Comparison of ENCODE assay signal across 11 cellular contexts in genomic region chr2:187174582-187174981, GRCh38.
DNase-seq lines count a peak whose midpoint lies in the region; ATAC-seq and TF ChIP-seq lines count a peak whose summit lies in the region.
"Had no signal": no experiment of that assay in that cellular context is flagged by ENCODE, and none has a peak within 500 bp of the region (broad histone marks: within the 10 kb centered on the region; RNA-seq: fewer than 3 reads in every experiment).

No MANE protein-coding gene starts in this region.

- H3K4me2 ChIP-seq in HCT116 (ENCODE audit: low read length) (no peak overlapping the region), hepatocyte (no peak overlapping the region)

- intact Hi-C loops in HCT116 (cut with micrococcal nuclease) (no loop called here), esophagus muscularis mucosa (cut with DNase I) (no loop called here)
- intact Hi-C loops in CD4-positive, alpha-beta memory T cell (cut with micrococcal nuclease) = no loop called here

- H3K79me2 ChIP-seq in HCT116 (ENCODE audit: insufficient read depth, low read length) = no peaks in the 10 kb centered on the region
- H3K79me2 ChIP-seq in hepatocyte = no peaks in the 10 kb centered on the region

- H3K9me3 Mint-ChIP-seq in CD4-positive, alpha-beta memory T cell = peaks cover 0 to 3% (median 0%) of the 10 kb centered on the region in 8 donors

- no peak for TF ChIP-seq EP300 in esophagus muscularis mucosa (IDR thresholded peaks at IDR 0.05)

- H3K9me2 ChIP-seq in HCT116 (ENCODE audit: insufficient read depth) (no peaks in the 10 kb centered on the region), hepatocyte (replicated peaks; ENCODE audit: insufficient read depth) (no peaks in the 10 kb centered on the region)

- H3K9ac ChIP-seq in HCT116 (ENCODE audit: low read length) = no peak overlapping the region

- RAD21 ChIA-PET in HCT116 (lab: Charles Lee; ENCODE audit: low non-redundant PET in 1 of 2, low total read pairs in 2 of 2, uncharacterized antibody in 2 of 2, unreplicated experiment in 2 of 2) = no interaction called here

- TF ChIP-seq CTCF in HCT116 (IDR thresholded peaks at IDR 0.05 in 2 of 3, conservative IDR thresholded peaks at IDR 0.05 in 1 of 3; ENCODE audit: borderline replicate concordance in 1 of 3, insufficient read depth in 1 of 3, low read depth in 2 of 3, low read length in 2 of 3) = peak; percentile 3 to 76 (median 48); a peak in 3 of 6 replicates
- TF ChIP-seq CTCF in VCaP (conservative IDR thresholded peaks at IDR 0.05) = 0 out of 2 replicates have a peak, but pooled peaks have one; percentile 13
- TF ChIP-seq CTCF in hepatocyte (IDR thresholded peaks at IDR 0.05; ENCODE audit: poor library complexity) = peak; percentile 21
- no peak for TF ChIP-seq CTCF in esophagus muscularis mucosa (IDR thresholded peaks at IDR 0.05)

- H3K27ac ChIP-seq in HCT116 (ENCODE audit: low read depth, low read length) (no peak overlapping the region), VCaP (no peak overlapping the region), hepatocyte (no peak overlapping the region), esophagus muscularis mucosa (replicated peaks in 1 of 4) (no peak overlapping the region)
- H3K27ac ChIP-seq in CD4-positive, alpha-beta memory T cell (ENCODE audit: low read depth, low read length) = no peak overlapping the region
- H3K27ac ChIP-seq: skin epidermis had no signal

- DNase-seq in COLO829 (ENCODE audit: low spot score) (peak; percentile 7), HCT116 (ENCODE audit: low read depth, low spot score) (no peak), hepatocyte (ENCODE audit: low spot score) (no peak), esophagus muscularis mucosa (ENCODE audit: extremely low spot score) (no peak)
- DNase-seq in CD4-positive, alpha-beta memory T cell = no peak
- DNase-seq: mesendoderm, NCI-H524 treated with DMSO at 0.1 percent for 48 hours had no signal

- WGBS in hepatocyte (ENCODE audit: low lambda C conversion rate, missing lambda C conversion rate) = 100% methylated on average over 1 of the region's 1 CpG
- WGBS in esophagus muscularis mucosa = 100% methylated on average over 1 of the region's 1 CpG

- H3K27me3 Mint-ChIP-seq in CD4-positive, alpha-beta memory T cell = no peaks in the 10 kb centered on the region

- no peak overlapping the region for H3K4me3 ChIP-seq in HCT116 (replicated peaks in 1 of 2; ENCODE audit: low read depth in 1 of 2, low read length in 2 of 2)
- H3K4me3 ChIP-seq in hepatocyte = no peak overlapping the region
- no peak overlapping the region for H3K4me3 ChIP-seq in esophagus muscularis mucosa
- no peak overlapping the region for H3K4me3 ChIP-seq in CD4-positive, alpha-beta memory T cell (ENCODE audit: low read length in 2 of 2)
- H3K4me3 ChIP-seq: skin epidermis had no signal

- CTCF ChIA-PET in HCT116 (lab: Charles Lee) = no interaction called here
- CTCF ChIA-PET in CD4-positive, alpha-beta memory T cell (lab: Charles Lee; ENCODE audit: partially characterized antibody) = no interaction called here

- TF ChIP-seq POLR2A in HCT116 (IDR thresholded peaks at IDR 0.05; ENCODE audit: borderline replicate concordance, extremely low read depth, insufficient read depth, insufficient read length) (no peak), esophagus muscularis mucosa (IDR thresholded peaks at IDR 0.05; ENCODE audit: low read depth) (no peak)

- ATAC-seq in HCT116 (peak; percentile 69), GM21737 (IDR thresholded peaks at IDR 0.05; ENCODE audit: unreplicated experiment) (no peak), HG03442 (IDR thresholded peaks at IDR 0.05; ENCODE audit: unreplicated experiment) (no peak)

- TF ChIP-seq RAD21 in HCT116 (IDR thresholded peaks at IDR 0.05; ENCODE audit: low read depth) = peak; percentile 34

- no peaks in the 10 kb centered on the region for H4K20me1 ChIP-seq in HCT116 (ENCODE audit: insufficient read depth)
- no peaks in the 10 kb centered on the region for H4K20me1 ChIP-seq in hepatocyte (ENCODE audit: insufficient read depth, poor library complexity, severe bottlenecking)

- BruUV-seq in HCT116 (replicated peaks; lab: Mats Ljungman, UMichigan) = no TSS peak

- H3K4me1 ChIP-seq in HCT116 (ENCODE audit: control insufficient read depth in 1 of 2, insufficient read depth in 2 of 2, low read length in 2 of 2) = no peaks in the 10 kb centered on the region
- H3K4me1 ChIP-seq in hepatocyte (ENCODE audit: insufficient read depth) = no peaks in the 10 kb centered on the region
- no peaks in the 10 kb centered on the region for H3K4me1 ChIP-seq in esophagus muscularis mucosa
- no peaks in the 10 kb centered on the region for H3K4me1 ChIP-seq in CD4-positive, alpha-beta memory T cell (ENCODE audit: insufficient read depth, low read length)

- POLR2A ChIA-PET in HCT116 (lab: Charles Lee) = no interaction called here
- POLR2A ChIA-PET in CD4-positive, alpha-beta memory T cell (lab: Charles Lee; ENCODE audit: partially characterized antibody) = no interaction called here

- H3K36me3 Mint-ChIP-seq in CD4-positive, alpha-beta memory T cell = no peaks in the 10 kb centered on the region

- no peak overlapping the region for H3K27ac Mint-ChIP-seq in CD4-positive, alpha-beta memory T cell

- no peaks in the 10 kb centered on the region for H3K4me1 Mint-ChIP-seq in CD4-positive, alpha-beta memory T cell

- H3K36me3 ChIP-seq in HCT116 (ENCODE audit: control insufficient read depth in 1 of 2, insufficient read depth in 2 of 2, low read length in 2 of 2) (no peaks in the 10 kb centered on the region), hepatocyte (replicated peaks; ENCODE audit: insufficient read depth, low read depth) (no peaks in the 10 kb centered on the region), esophagus muscularis mucosa (no peaks in the 10 kb centered on the region)
- H3K36me3 ChIP-seq in CD4-positive, alpha-beta memory T cell (ENCODE audit: insufficient read depth, low read length) = no peaks in the 10 kb centered on the region

- H2AFZ ChIP-seq in HCT116 (ENCODE audit: low read depth, low read length, poor library complexity, severe bottlenecking) = no peak overlapping the region
- no peak overlapping the region for H2AFZ ChIP-seq in hepatocyte

- H3K27me3 ChIP-seq in HCT116 (ENCODE audit: insufficient read depth, low read length) = no peaks in the 10 kb centered on the region
- no peaks in the 10 kb centered on the region for H3K27me3 ChIP-seq in hepatocyte
- H3K27me3 ChIP-seq in esophagus muscularis mucosa = no peaks in the 10 kb centered on the region
- H3K27me3 ChIP-seq in CD4-positive, alpha-beta memory T cell (ENCODE audit: insufficient read depth, low read length) = no peaks in the 10 kb centered on the region

- no peak overlapping the region for H3K4me3 Mint-ChIP-seq in CD4-positive, alpha-beta memory T cell

- H3K9me3 ChIP-seq in HCT116 (ENCODE audit: control insufficient read depth in 1 of 2, insufficient read depth in 1 of 2, low read depth in 1 of 2, low read length in 2 of 2) (no peaks in the 10 kb centered on the region), hepatocyte (ENCODE audit: low read depth) (no peaks in the 10 kb centered on the region), esophagus muscularis mucosa (no peaks in the 10 kb centered on the region)
- no peaks in the 10 kb centered on the region for H3K9me3 ChIP-seq in CD4-positive, alpha-beta memory T cell (ENCODE audit: control insufficient read depth in 1 of 2, low read length in 2 of 2)

TF ChIP-seq in HCT116, 20 proteins besides CTCF, POLR2A, EP300 and RAD21:
- no peak for TF ChIP-seq EZH2phosphoT487 (IDR thresholded peaks at IDR 0.05; ENCODE audit: borderline replicate concordance)
- no peak for TF ChIP-seq EGR1 (IDR thresholded peaks at IDR 0.05; ENCODE audit: low read depth)

Comparison
In these comparisons a context has a peak if more than half of its experiments do, and no peak if none do; other contexts are left out.
1. CTCF ChIP-seq: peak in HCT116 (3 of 3), VCaP (single experiment) and hepatocyte (single experiment); none in esophagus muscularis mucosa (0 of 3).